ENCODE assay signal across 22 cellular contexts in genomic region chr1:205965039-205965630, GRCh38. TPM values are rescaled to one million over a fixed set of nuclear protein-coding genes. Genes with fewer than 3 reads are reported as not detected.
A peak's percentile ranks its signal among the peaks of the same experiment; 100 is the strongest.
DNase-seq lines count a peak whose midpoint lies in the region; ATAC-seq and TF ChIP-seq lines count a peak whose summit lies in the region.
"Had no signal": no experiment of that assay in that cellular context is flagged by ENCODE, and none has a peak within 500 bp of the region (broad histone marks: within the 10 kb centered on the region; RNA-seq: fewer than 3 reads in every experiment).

No MANE protein-coding gene starts in this region.

- ATAC-seq in upper lobe of left lung (ENCODE audit: low FRiP score in 2 of 2) (no peak), GM18505 (IDR thresholded peaks at IDR 0.05; ENCODE audit: unreplicated experiment) (no peak), HG03159 (IDR thresholded peaks at IDR 0.05; ENCODE audit: unreplicated experiment) (no peak)
- ATAC-seq: T-cell had no signal

- 86 to 95% methylated on average over 9 to 12 of the region's 12 CpGs for WGBS in upper lobe of left lung, 2 donors
- WGBS in esophagus muscularis mucosa: 94% methylated on average over 12 of the region's 12 CpGs

- no peaks in the 10 kb centered on the region for H3K79me2 ChIP-seq in PC-9 (ENCODE audit: low read depth)
- H3K79me2 ChIP-seq: hepatocyte had no signal

- H3K27ac ChIP-seq in PC-9 (no peak overlapping the region), upper lobe of left lung (no peak overlapping the region), esophagus muscularis mucosa (replicated peaks in 1 of 4) (no peak overlapping the region)
- H3K27ac ChIP-seq: ascending aorta, hepatocyte, stomach had no signal

- no peaks in the 10 kb centered on the region for H3K27me3 ChIP-seq in PC-9 (ENCODE audit: insufficient read depth, low read depth)
- no peaks in the 10 kb centered on the region for H3K27me3 ChIP-seq in upper lobe of left lung
- H3K27me3 ChIP-seq in esophagus muscularis mucosa: peaks cover 0 to 3% (median 0%) of the 10 kb centered on the region in 4 donors
- H3K27me3 ChIP-seq: ascending aorta, hepatocyte had no signal

- H3K36me3 ChIP-seq in PC-9 (ENCODE audit: low read depth): no peaks in the 10 kb centered on the region
- H3K36me3 ChIP-seq in upper lobe of left lung: no peaks in the 10 kb centered on the region
- no peaks in the 10 kb centered on the region for H3K36me3 ChIP-seq in esophagus muscularis mucosa
- H3K36me3 ChIP-seq: ascending aorta, stomach had no signal

- H3K4me2 ChIP-seq in PC-9: 0 out of 2 replicates have a peak overlapping the region, but pooled peaks have one; percentile 73
- H3K4me2 ChIP-seq: hepatocyte had no signal

- peaks cover 48% of the 10 kb centered on the region for H3F3A ChIP-seq in PC-9 (ENCODE audit: insufficient read depth, low read depth)

- BruUV-seq in PC-9 (replicated peaks; lab: Mats Ljungman, UMichigan): no TSS peak

- CTCF ChIA-PET in PC-9 (lab: Charles Lee): no interaction called here

- intact Hi-C loops in PC-9 (cut with micrococcal nuclease; ENCODE audit: unreplicated experiment): no loop called here
- intact Hi-C loops in esophagus muscularis mucosa (cut with DNase I): no loop called here

- POLR2A ChIA-PET in PC-9 (lab: Charles Lee; ENCODE audit: unreplicated experiment): no interaction called here

- H3K9me3 ChIP-seq in PC-9 (ENCODE audit: insufficient read depth, low read depth): no peaks in the 10 kb centered on the region
- H3K9me3 ChIP-seq in upper lobe of left lung: no peaks in the 10 kb centered on the region
- no peaks in the 10 kb centered on the region for H3K9me3 ChIP-seq in esophagus muscularis mucosa
- H3K9me3 ChIP-seq: ascending aorta, stomach had no signal

- TF ChIP-seq POLR2A in upper lobe of left lung (IDR thresholded peaks at IDR 0.05): no peak
- no peak for TF ChIP-seq POLR2A in GM18505 (IDR thresholded peaks at IDR 0.05; ENCODE audit: borderline replicate concordance, extremely low read depth, insufficient read depth, insufficient read length)
- TF ChIP-seq POLR2A in esophagus muscularis mucosa (IDR thresholded peaks at IDR 0.05; ENCODE audit: low read depth): no peak

- H4K20me1 ChIP-seq in PC-9 (ENCODE audit: insufficient read depth): no peaks in the 10 kb centered on the region

- peaks cover 77% of the 10 kb centered on the region for H3K4me1 ChIP-seq in PC-9 (replicated peaks; ENCODE audit: insufficient read depth)
- peaks cover 19 to 23% (median 22%) of the 10 kb centered on the region in 4 donors for H3K4me1 ChIP-seq in upper lobe of left lung
- H3K4me1 ChIP-seq in esophagus muscularis mucosa: peaks cover 3 to 15% (median 10%) of the 10 kb centered on the region in 4 donors

- no peak overlapping the region for H2AFZ ChIP-seq in PC-9
- H2AFZ ChIP-seq: hepatocyte had no signal

- no peaks in the 10 kb centered on the region for H3K9me2 ChIP-seq in PC-9 (ENCODE audit: insufficient read depth)

- H3K4me3 ChIP-seq in PC-9: no peak overlapping the region
- no peak overlapping the region for H3K4me3 ChIP-seq in upper lobe of left lung
- H3K4me3 ChIP-seq in esophagus muscularis mucosa: no peak overlapping the region
- H3K4me3 ChIP-seq: ascending aorta, hepatocyte, stomach had no signal

- TF ChIP-seq EP300 in upper lobe of left lung (IDR thresholded peaks at IDR 0.05) (no peak), esophagus muscularis mucosa (IDR thresholded peaks at IDR 0.05) (no peak)

- TF ChIP-seq CTCF in PC-9 (conservative IDR thresholded peaks at IDR 0.05): no peak
- no peak for TF ChIP-seq CTCF in upper lobe of left lung (IDR thresholded peaks at IDR 0.05)
- no peak for TF ChIP-seq CTCF in esophagus muscularis mucosa (IDR thresholded peaks at IDR 0.05)

- DNase-seq in COR-L47 (lab: John Stamatoyannopoulos, UW): peak; percentile 87
- peak; percentile 41 for DNase-seq in NCI-H1105 treated with DMSO at 0.1 percent for 48 hours (lab: John Stamatoyannopoulos, UW)
- DNase-seq in NCI-H2107 treated with DMSO at 0.1 percent for 48 hours (lab: John Stamatoyannopoulos, UW; ENCODE audit: unreplicated experiment): peak; percentile 98
- no peak for DNase-seq in PC-9
- DNase-seq in upper lobe of left lung: no peak
- DNase-seq in esophagus muscularis mucosa (ENCODE audit: extremely low spot score): no peak
- DNase-seq: activated naive CD4-positive, alpha-beta T cell treated with anti-CD3 and anti-CD28 coated beads for 36 hours; DND-41; HCEC 1CT; islet precursor cell; KG1; naive B cell; NCI-H1694; Right ventricle myocardium superior; stimulated activated CD4-positive, alpha-beta T cell treated with anti-CD3 and anti-CD28 coated beads, Interleukin-2, amount 100 ng/mL, for 24 hours; stomach; T-cell had no signal

RNA-seq across cellular contexts. Expression of gene SLC26A9, which starts 21.9 kb away (rescaled TPM):
- total RNA-seq in PC-9 (2021): 0.98 and 1.0 TPM in 2 replicates
- total RNA-seq in upper lobe of left lung: 10 to 100 TPM; 10.6 to 31.9 (median 20.9) TPM
- total RNA-seq in esophagus muscularis mucosa: under 1 TPM in 1 of 4 donors, not detected in 3; under 0.01 TPM
- total RNA-seq: A673; activated naive CD4-positive, alpha-beta T cell treated with anti-CD3 and anti-CD28 coated beads for 36 hours; ascending aorta had no signal

RNA-seq across cellular contexts. Expression of gene RAB7B, which starts 38.1 kb away (rescaled TPM):
- total RNA-seq in PC-9 (2021) (not detected in 2 replicates), upper lobe of left lung (10 to 100 TPM in 2 of 6 donors, 1 to 10 TPM in 4; 2.6 to 27.5 (median 9.1) TPM), esophagus muscularis mucosa (1 to 10 TPM in 3 of 4 donors, under 1 TPM in 1; 0.32 to 2.5 (median 1.8) TPM)
- total RNA-seq: activated naive CD4-positive, alpha-beta T cell treated with anti-CD3 and anti-CD28 coated beads for 36 hours; ascending aorta had no signal

RNA-seq across cellular contexts. Expression of gene CTSE, which starts 58.6 kb away (rescaled TPM):
- total RNA-seq in PC-9 (2021) (0.65 and 1.2 TPM in 2 replicates), upper lobe of left lung (100 to 1,000 TPM in 3 of 6 donors, 10 to 100 TPM in 3; 34.6 to 132 (median 106) TPM), esophagus muscularis mucosa (under 1 TPM in 1 of 4 donors, not detected in 3; 0.13 TPM)
- total RNA-seq: activated naive CD4-positive, alpha-beta T cell treated with anti-CD3 and anti-CD28 coated beads for 36 hours; ascending aorta; Right ventricle myocardium superior had no signal

Comparison
In these comparisons a context has a peak if more than half of its experiments do, and no peak if none do; other contexts are left out.
1. DNase-seq: peak in COR-L47 (single experiment), NCI-H1105 treated with DMSO at 0.1 percent for 48 hours (single experiment) and NCI-H2107 treated with DMSO at 0.1 percent for 48 hours (single experiment); none in PC-9 (0 of 2), upper lobe of left lung (0 of 2) and esophagus muscularis mucosa (single experiment).
2. RNA of gene CTSE, which starts 58.6 kb away (total RNA-seq): 34.6 to 132 TPM in upper lobe of left lung; 0.65 to 1.2 TPM in PC-9 and 0.13 TPM in esophagus muscularis mucosa; every median in the first group is over 10 times any median in the second.